ENCODE assay signal across 24 cellular contexts in the genomic region with DNA sequence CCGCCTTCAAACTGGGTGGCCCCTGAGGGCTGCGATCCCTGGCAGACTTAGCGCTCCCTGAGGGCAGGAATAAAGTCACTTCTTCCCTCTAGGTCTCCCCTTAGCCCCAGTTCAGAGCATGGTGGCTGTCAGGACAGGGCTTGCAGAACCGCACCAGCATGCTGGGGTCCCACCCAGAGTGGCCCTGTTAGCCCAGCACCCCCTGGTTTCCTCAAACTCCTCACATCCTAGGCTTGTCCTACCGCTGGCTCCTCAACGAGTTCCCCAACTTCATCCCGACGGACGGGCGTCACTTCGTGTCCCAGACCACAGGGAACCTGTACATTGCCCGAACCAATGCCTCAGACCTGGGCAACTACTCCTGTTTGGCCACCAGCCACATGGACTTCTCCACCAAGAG. TPM values are rescaled to one million over a fixed set of nuclear protein-coding genes. Genes with fewer than 3 reads are reported as not detected.
"Had no signal": no experiment of that assay in that cellular context is flagged by ENCODE, and none has a peak within 500 bp of the region (broad histone marks: within the 10 kb centered on the region; RNA-seq: fewer than 3 reads in every experiment).

No MANE protein-coding gene starts in this region.

- H3K4me1 ChIP-seq: SJSA1 had no signal

- ATAC-seq: HepG2 had no signal

- H3K36me3 ChIP-seq: MG63, SJSA1 had no signal

- H3K27ac ChIP-seq: SJSA1, SK-N-MC had no signal

- H3K9me3 ChIP-seq: MG63, SJSA1 had no signal

- H3K27me3 ChIP-seq: MG63 had no signal

- DNase-seq: IMR-90, Karpas-422, KG1, MG63, NCI-H1092, NCI-H1105 treated with DMSO at 0.1 percent for 48 hours, NCI-H1417 treated with DMSO at 0.1 percent for 48 hours, NCI-H146, NCI-H1694 treated with DMSO at 0.1 percent for 48 hours, NCI-H1930, NCI-H2081, NCI-H2107, NCI-H2227 treated with DMSO at 0.1 percent for 48 hours, NCI-H524 treated with DMSO at 0.1 percent for 48 hours, NCI-H69, NCI-H774, Right ventricle myocardium superior, RPMI8226, SIG-M5 had no signal

- H3K4me3 ChIP-seq: MG63, SJSA1, SK-N-MC had no signal

RNA-seq across cellular contexts. Expression of gene CNTN2, which starts 15.8 kb away (rescaled TPM):
- total RNA-seq: HepG2, HT1080, IMR-90, NCI-H460, SJSA1 had no signal
- polyA plus RNA-seq: HepG2, IMR-90 had no signal
